Comparison of ENCODE assay signal across 25 cellular contexts in the genomic region with DNA sequence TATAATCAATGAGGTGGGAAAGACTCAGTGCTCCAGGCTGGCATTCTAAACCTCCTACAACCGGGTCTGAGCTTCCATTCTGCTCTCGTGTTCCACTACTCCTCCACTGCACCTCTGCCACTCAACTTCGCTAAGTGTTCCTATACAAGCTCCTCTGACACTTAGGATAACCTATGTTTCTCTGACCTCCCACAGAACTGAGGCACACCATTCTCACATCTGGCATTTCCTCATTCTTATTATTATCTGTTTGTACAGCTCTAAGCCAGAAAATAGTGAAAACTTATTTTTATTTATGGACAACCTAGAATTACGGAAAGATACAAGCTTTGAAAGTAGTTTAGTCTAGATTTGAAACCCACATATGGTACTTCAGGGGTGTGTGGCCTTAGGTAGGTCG.
DNase-seq lines count a peak whose midpoint lies in the region; ATAC-seq and TF ChIP-seq lines count a peak whose summit lies in the region.
"Had no signal": no experiment of that assay in that cellular context is flagged by ENCODE, and none has a peak within 500 bp of the region (broad histone marks: within the 10 kb centered on the region; RNA-seq: fewer than 3 reads in every experiment).

No MANE protein-coding gene starts in this region.

- no peaks in the 10 kb centered on the region for H3K27me3 ChIP-seq in left ventricle myocardium inferior (ENCODE audit: low read depth)
- H3K27me3 ChIP-seq: gastroesophageal sphincter, right lobe of liver, tibial artery had no signal

- no peak overlapping the region for H3K4me3 ChIP-seq in left ventricle myocardium inferior
- H3K4me3 ChIP-seq: gastroesophageal sphincter, GM12878, right lobe of liver, tibial artery had no signal

- peaks cover 80% of the 10 kb centered on the region for H3K4me1 Mint-ChIP-seq in chondrocyte (ENCODE audit: low read depth)
- peaks cover 46 to 53% of the 10 kb centered on the region in 2 donors for H3K4me1 Mint-ChIP-seq in natural killer cell treated with Interleukin-12 subunit alpha and Interleukin-12 subunit beta and Interleukin-15 and Interleukin-18, amount 100 ng/mL, for 72 hours (ENCODE audit: low read depth in 2 of 2)
- peaks cover 8% of the 10 kb centered on the region for H3K4me1 Mint-ChIP-seq in glutamatergic neuron (ENCODE audit: low read depth, unreplicated experiment)

- H3K36me3 Mint-ChIP-seq in chondrocyte (ENCODE audit: low read depth) (peaks cover 1% of the 10 kb centered on the region), glutamatergic neuron (ENCODE audit: unreplicated experiment) (no peaks in the 10 kb centered on the region)
- H3K36me3 Mint-ChIP-seq in natural killer cell treated with Interleukin-12 subunit alpha and Interleukin-12 subunit beta and Interleukin-15 and Interleukin-18, amount 100 ng/mL, for 72 hours: no peaks in the 10 kb centered on the region
- H3K36me3 Mint-ChIP-seq: CD4-positive, alpha-beta memory T cell had no signal

- DNase-seq in left ventricle myocardium superior: no peak
- no peak for DNase-seq in left ventricle myocardium inferior
- no peak for DNase-seq in chondrocyte (ENCODE audit: low spot score)
- no peak for DNase-seq in natural killer cell treated with Interleukin-12 subunit alpha and Interleukin-12 subunit beta and Interleukin-15 and Interleukin-18, amount 100 ng/mL, for 72 hours (ENCODE audit: low spot score)
- DNase-seq in NCI-H128 (lab: John Stamatoyannopoulos, UW; ENCODE audit: unreplicated experiment): no peak
- DNase-seq in GDM1 (lab: John Stamatoyannopoulos, UW): no peak
- DNase-seq in glutamatergic neuron: no peak
- DNase-seq: activated B cell treated with CpG ODN at 0.5 μM for 24 hours; activated T-cell treated with anti-CD3 and anti-CD28 coated beads, Interleukin-2, amount 50 U/mL, for 4 hours; CD4-positive, alpha-beta memory T cell; H7; hippocampal formation; Karpas-422; NCI-H1417 treated with DMSO at 0.1 percent for 48 hours; NCI-H2081; NCI-H345; NCI-H774; right lobe of liver; SIG-M5; stimulated activated CD4-positive, alpha-beta T cell treated with anti-CD3 and anti-CD28 coated beads, Interleukin-4, amount 100 ng/mL, for 24 hours; tibial artery had no signal

- no peak overlapping the region for H3K27ac ChIP-seq in left ventricle myocardium inferior (replicated peaks)
- H3K27ac ChIP-seq: gastroesophageal sphincter, right lobe of liver, tibial artery had no signal

- peaks cover 72% of the 10 kb centered on the region for H3K4me1 ChIP-seq in left ventricle myocardium inferior

- H3K9me3 Mint-ChIP-seq in chondrocyte (ENCODE audit: low read depth) (no peaks in the 10 kb centered on the region), glutamatergic neuron (ENCODE audit: unreplicated experiment) (no peaks in the 10 kb centered on the region)
- no peaks in the 10 kb centered on the region for H3K9me3 Mint-ChIP-seq in natural killer cell treated with Interleukin-12 subunit alpha and Interleukin-12 subunit beta and Interleukin-15 and Interleukin-18, amount 100 ng/mL, for 72 hours
- H3K9me3 Mint-ChIP-seq: activated B cell treated with CpG ODN at 0.5 μM for 24 hours; activated T-cell treated with anti-CD3 and anti-CD28 coated beads, Interleukin-2, amount 50 U/mL, for 4 hours; CD4-positive, alpha-beta memory T cell; central memory CD8-positive, alpha-beta T cell had no signal

- no peak for TF ChIP-seq CTCF in left ventricle myocardium inferior (IDR thresholded peaks at IDR 0.05; ENCODE audit: borderline replicate concordance)
- TF ChIP-seq CTCF in chondrocyte (IDR thresholded peaks at IDR 0.05): no peak
- TF ChIP-seq CTCF in glutamatergic neuron (IDR thresholded peaks at IDR 0.05; ENCODE audit: partially characterized antibody, unreplicated experiment): no peak

- intact Hi-C loops in left ventricle myocardium superior (cut with micrococcal nuclease) (no loop called here), left ventricle myocardium inferior (cut with micrococcal nuclease) (no loop called here)

- H3K27ac Mint-ChIP-seq in chondrocyte (ENCODE audit: unreplicated experiment): peak overlapping the region; percentile 96
- H3K27ac Mint-ChIP-seq in natural killer cell treated with Interleukin-12 subunit alpha and Interleukin-12 subunit beta and Interleukin-15 and Interleukin-18, amount 100 ng/mL, for 72 hours: peak overlapping the region; percentile 56 to 85
- no peak overlapping the region for H3K27ac Mint-ChIP-seq in glutamatergic neuron (ENCODE audit: unreplicated experiment)
- H3K27ac Mint-ChIP-seq: activated B cell treated with CpG ODN at 0.5 μM for 24 hours had no signal

- H3K36me3 ChIP-seq in left ventricle myocardium inferior: no peaks in the 10 kb centered on the region
- H3K36me3 ChIP-seq: gastroesophageal sphincter, right lobe of liver, tibial artery had no signal

- ATAC-seq in left ventricle myocardium superior: peak; percentile 15
- ATAC-seq in natural killer cell treated with Interleukin-12 subunit alpha and Interleukin-12 subunit beta and Interleukin-15 and Interleukin-18, amount 100 ng/mL, for 72 hours: no peak
- no peak for ATAC-seq in HG03432 (IDR thresholded peaks at IDR 0.05; ENCODE audit: unreplicated experiment)
- ATAC-seq: activated T-cell treated with anti-CD3 and anti-CD28 coated beads, Interleukin-2, amount 50 U/mL, for 4 hours; gastroesophageal sphincter; GM12878 had no signal

- H3K27me3 Mint-ChIP-seq in chondrocyte (ENCODE audit: low read depth) (no peaks in the 10 kb centered on the region), glutamatergic neuron (ENCODE audit: unreplicated experiment) (no peaks in the 10 kb centered on the region)
- H3K27me3 Mint-ChIP-seq in natural killer cell treated with Interleukin-12 subunit alpha and Interleukin-12 subunit beta and Interleukin-15 and Interleukin-18, amount 100 ng/mL, for 72 hours: no peaks in the 10 kb centered on the region
- H3K27me3 Mint-ChIP-seq: activated B cell treated with CpG ODN at 0.5 μM for 24 hours; CD4-positive, alpha-beta memory T cell; central memory CD8-positive, alpha-beta T cell had no signal

- no peak overlapping the region for H3K4me3 Mint-ChIP-seq in chondrocyte (ENCODE audit: unreplicated experiment)
- H3K4me3 Mint-ChIP-seq in natural killer cell treated with Interleukin-12 subunit alpha and Interleukin-12 subunit beta and Interleukin-15 and Interleukin-18, amount 100 ng/mL, for 72 hours: no peak overlapping the region
- no peak overlapping the region for H3K4me3 Mint-ChIP-seq in glutamatergic neuron (ENCODE audit: unreplicated experiment)
- H3K4me3 Mint-ChIP-seq: activated B cell treated with CpG ODN at 0.5 μM for 24 hours; activated T-cell treated with anti-CD3 and anti-CD28 coated beads, Interleukin-2, amount 50 U/mL, for 4 hours; central memory CD8-positive, alpha-beta T cell had no signal

- H3K9me3 ChIP-seq in left ventricle myocardium inferior (replicated peaks): no peaks in the 10 kb centered on the region
- H3K9me3 ChIP-seq: gastroesophageal sphincter, right lobe of liver, tibial artery had no signal
